In the genomic region with DNA sequence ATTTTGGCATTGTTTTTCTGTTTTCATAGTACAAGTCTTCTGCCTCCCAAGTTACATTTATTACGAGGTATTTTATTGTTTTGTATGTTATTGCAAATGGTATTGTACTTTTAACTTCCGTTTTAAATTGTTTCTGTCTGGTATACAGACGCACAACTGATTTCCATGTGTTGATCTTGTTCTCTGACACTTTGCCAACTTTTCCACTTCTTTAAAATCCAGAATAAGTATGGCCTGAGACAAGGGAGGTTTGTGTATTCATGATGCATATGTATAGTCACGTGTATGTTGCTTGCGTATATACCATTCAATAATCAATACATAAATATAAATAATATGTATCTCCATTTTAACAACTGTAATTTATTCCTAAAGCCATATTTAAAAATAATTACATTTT, we compare ENCODE assay signal across 9 cellular contexts. TPM values are rescaled to one million over a fixed set of nuclear protein-coding genes. Genes with fewer than 3 reads are reported as not detected.
DNase-seq lines count a peak whose midpoint lies in the region; ATAC-seq, FAIRE-seq and TF ChIP-seq lines count a peak whose summit lies in the region.
"Had no signal": no experiment of that assay in that cellular context is flagged by ENCODE, and none has a peak within 500 bp of the region (broad histone marks: within the 10 kb centered on the region; RNA-seq: fewer than 3 reads in every experiment).

No MANE protein-coding gene starts in this region.

- peaks cover 8 to 15% (median 9%) of the 10 kb centered on the region in 3 donors for H3K4me1 Mint-ChIP-seq in IgD-negative memory B cell

- in situ Hi-C loops in GM12878 (cut with MboI): no loop called here

- no peaks in the 10 kb centered on the region for H3K36me3 Mint-ChIP-seq in IgD-negative memory B cell

- WGBS in GM12878 (ENCODE audit: insufficient coverage, insufficient replicate concordance, low lambda C conversion rate, missing lambda C conversion rate): 68% methylated on average over 5 of the region's 5 CpGs

- BruUV-seq in A673 (replicated peaks; lab: Mats Ljungman, UMichigan): no TSS peak
- BruUV-seq in GM12878 (replicated peaks; lab: Mats Ljungman, UMichigan): no TSS peak

- POLR2A ChIA-PET in A673 (lab: Charles Lee; ENCODE audit: low non-redundant PET) (no interaction called here), GM12878 (lab: Charles Lee) (no interaction called here)

- CTCF ChIA-PET in A673 (lab: Charles Lee): no interaction called here
- CTCF ChIA-PET in GM12878 (lab: Yijun Ruan, JAX): no interaction called here

- H3K4me2 ChIP-seq in GM12878 (ENCODE audit: control insufficient read depth, insufficient read depth): no peak overlapping the region

- SMC1A ChIA-PET in GM12878 (lab: Charles Lee; ENCODE audit: uncharacterized antibody, unreplicated experiment): no interaction called here

- no peak for TF ChIP-seq RAD21 in GM12878 (IDR thresholded peaks at IDR 0.05; ENCODE audit: insufficient read depth, low read depth, low read length)

- H3K9me3 Mint-ChIP-seq in IgD-negative memory B cell: peaks cover 14 to 36% (median 16%) of the 10 kb centered on the region in 3 donors

- TF ChIP-seq POLR2A in GM12878 (IDR thresholded peaks at IDR 0.05; ENCODE audit: low read depth, low read length): no peak

- TF ChIP-seq CTCF in A673 (conservative IDR thresholded peaks at IDR 0.05; ENCODE audit: low read depth, low read length): no peak
- TF ChIP-seq CTCF in GM12878 (IDR thresholded peaks at IDR 0.05 in 2 of 3, conservative IDR thresholded peaks at IDR 0.05 in 1 of 3; ENCODE audit: control insufficient read depth in 2 of 3, extremely low read depth in 1 of 3, insufficient read depth in 1 of 3, low read depth in 3 of 3, low read length in 3 of 3): no peak

- DNase-seq in A673 (ENCODE audit: low spot score): no peak
- DNase-seq in GM12878 (ENCODE audit: low read depth, low spot score): no peak
- DNase-seq in medulla oblongata (ENCODE audit: extremely low spot score): peak; percentile 25
- DNase-seq in stimulated activated CD4-positive, alpha-beta T cell treated with anti-CD3 and anti-CD28 coated beads, Interleukin-4, amount 100 ng/mL, for 4 hours: no peak
- DNase-seq in EL: no peak

- RAD21 ChIA-PET in GM12878 (lab: Charles Lee; ENCODE audit: unreplicated experiment): no interaction called here

- H3K9me3 ChIP-seq in A673 (ENCODE audit: low read depth, low read length, poor library complexity, severe bottlenecking) (peaks cover 7% of the 10 kb centered on the region), GM12878 (replicated peaks; ENCODE audit: control insufficient read depth, insufficient read depth, low read length) (no peaks in the 10 kb centered on the region; the same call in 1 of the 3 replicates)

- H3K36me3 ChIP-seq in A673 (ENCODE audit: insufficient read depth, low read length, poor library complexity, severe bottlenecking) (no peaks in the 10 kb centered on the region), GM12878 (ENCODE audit: control insufficient read depth in 2 of 2, insufficient read depth in 2 of 2, low read length in 1 of 2) (no peaks in the 10 kb centered on the region)

- peak overlapping the region; percentile 76 for H2AFZ ChIP-seq in GM12878 (ENCODE audit: control insufficient read depth, low read depth, low read length)

- no peak overlapping the region for H3K9ac ChIP-seq in GM12878 (ENCODE audit: control insufficient read depth, insufficient read depth, low read length)

- H3K27me3 Mint-ChIP-seq in IgD-negative memory B cell: no peaks in the 10 kb centered on the region

- no peaks in the 10 kb centered on the region for H3K79me2 ChIP-seq in GM12878 (ENCODE audit: control insufficient read depth, insufficient read depth, low read length)

- H3K27ac ChIP-seq in A673 (ENCODE audit: low read depth, low read length, poor library complexity, severe bottlenecking): no peak overlapping the region
- no peak overlapping the region for H3K27ac ChIP-seq in GM12878 (ENCODE audit: control insufficient read depth, insufficient read depth)

- H3K4me3 Mint-ChIP-seq in IgD-negative memory B cell: peak overlapping the region in 1 of 4 donors; percentile 43

- H3K27me3 ChIP-seq in A673 (replicated peaks; ENCODE audit: insufficient read depth, low read depth, low read length, poor library complexity): no peaks in the 10 kb centered on the region
- H3K27me3 ChIP-seq in GM12878 (replicated peaks in 1 of 2; ENCODE audit: control insufficient read depth in 2 of 2, insufficient read depth in 2 of 2, low read length in 1 of 2): no peaks in the 10 kb centered on the region

- no peak for TF ChIP-seq EP300 in GM12878 (IDR thresholded peaks at IDR 0.05; ENCODE audit: borderline replicate concordance in 1 of 2, control insufficient read depth in 1 of 2, low read depth in 2 of 2, low read length in 2 of 2)

- H4K20me1 ChIP-seq in GM12878 (ENCODE audit: control insufficient read depth, insufficient read depth): no peaks in the 10 kb centered on the region

- H3K4me1 ChIP-seq in A673 (ENCODE audit: insufficient read depth, low read length, poor library complexity, severe bottlenecking): no peaks in the 10 kb centered on the region
- H3K4me1 ChIP-seq in GM12878 (ENCODE audit: control insufficient read depth, insufficient read depth, low read length): no peaks in the 10 kb centered on the region

- peak overlapping the region; percentile 27 for H3K4me3 ChIP-seq in A673 (ENCODE audit: low read depth, low read length, poor library complexity, severe bottlenecking)
- no peak overlapping the region for H3K4me3 ChIP-seq in GM12878

- FAIRE-seq in GM12878 (lab: Jason Lieb, UNC): no peak

- ATAC-seq in GM12878 (no peak), GM21423 (IDR thresholded peaks at IDR 0.05; ENCODE audit: unreplicated experiment) (no peak), GM19467 (IDR thresholded peaks at IDR 0.05; ENCODE audit: unreplicated experiment) (no peak)

- H3K27ac Mint-ChIP-seq in IgD-negative memory B cell: peak overlapping the region; percentile 23 to 95 (median 46)

- intact Hi-C loops in A673 (cut with micrococcal nuclease; ENCODE audit: unreplicated experiment): no loop called here
- intact Hi-C loops in GM12878 (cut with micrococcal nuclease; ENCODE audit: unreplicated experiment): no loop called here

TF ChIP-seq in GM12878, 131 proteins besides CTCF, POLR2A, EP300 and RAD21 (continues in another document):
- TF ChIP-seq ZNF24 (IDR thresholded peaks at IDR 0.05) (no peak), RCOR1 (conservative IDR thresholded peaks at IDR 0.05; ENCODE audit: low read depth, low read length) (no peak), BRCA1 (IDR thresholded peaks at IDR 0.05; ENCODE audit: low read depth, low read length) (no peak)
- TF ChIP-seq, protein P1, sequence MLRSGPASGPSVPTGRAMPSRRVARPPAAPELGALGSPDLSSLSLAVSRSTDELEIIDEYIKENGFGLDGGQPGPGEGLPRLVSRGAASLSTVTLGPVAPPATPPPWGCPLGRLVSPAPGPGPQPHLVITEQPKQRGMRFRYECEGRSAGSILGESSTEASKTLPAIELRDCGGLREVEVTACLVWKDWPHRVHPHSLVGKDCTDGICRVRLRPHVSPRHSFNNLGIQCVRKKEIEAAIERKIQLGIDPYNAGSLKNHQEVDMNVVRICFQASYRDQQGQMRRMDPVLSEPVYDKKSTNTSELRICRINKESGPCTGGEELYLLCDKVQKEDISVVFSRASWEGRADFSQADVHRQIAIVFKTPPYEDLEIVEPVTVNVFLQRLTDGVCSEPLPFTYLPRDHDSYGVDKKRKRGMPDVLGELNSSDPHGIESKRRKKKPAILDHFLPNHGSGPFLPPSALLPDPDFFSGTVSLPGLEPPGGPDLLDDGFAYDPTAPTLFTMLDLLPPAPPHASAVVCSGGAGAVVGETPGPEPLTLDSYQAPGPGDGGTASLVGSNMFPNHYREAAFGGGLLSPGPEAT (IDR thresholded peaks at IDR 0.05; ENCODE audit: low read depth): no peak

RNA-seq across cellular contexts. Expression of a gene that starts 41.2 kb away (rescaled TPM):
- total RNA-seq in A673 (2021) (0.13 and 0.66 TPM in 2 replicates), GM12878 (2014; rRNA removed) (not detected in 2 replicates), GM12878 (2014; rRNA removed; fragmentation: Illumina TruSeq; extraction: Trizol) (not detected in 2 replicates), GM12878 (2021) (0.05 and 0.10 TPM in 2 replicates)
- polyA plus RNA-seq in IgD-negative memory B cell (0.08 TPM), GM12878 (2011; rRNA removed) (0.07 TPM in 1 of 2 replicates, not detected in the other), GM12878 (2014; fragmentation: Illumina TruSeq; extraction: Trizol) (not detected in 2 replicates), GM12878 (2014; fragmentation: Nextera tagmentation; extraction: Ambion mirVana) (not detected), GM12878 (2014; rRNA removed) (not detected in 2 replicates), GM12878 (2016; fragmentation: Nextera tagmentation; extraction: Ambion mirVana) (not detected)
- 0.06 TPM in 1 of 2 replicates, not detected in the other for total RNA-seq in GM12878 (2013; cell fraction: nucleolus; rRNA removed)
- not detected for polyA plus RNA-seq in GM12878 (2011; ENCODE audit: low read depth)
- not detected in 2 replicates for polyA plus RNA-seq in GM12878 (2011; cell fraction: cytosol; rRNA removed)
- not detected in 2 replicates for polyA plus RNA-seq in GM12878 (2011; cell fraction: nucleus; rRNA removed)
- polyA plus RNA-seq in GM12878 (2012): 0.05 and 0.29 TPM in 2 replicates
- polyA minus RNA-seq in GM12878 (2011; rRNA and poly(A)+ RNA removed): not detected in 2 replicates
- polyA minus RNA-seq in GM12878 (2011; cell fraction: cytosol; rRNA and poly(A)+ RNA removed): not detected in 2 replicates
- 0.36 TPM in 1 of 2 replicates, not detected in the other for polyA minus RNA-seq in GM12878 (2011; cell fraction: nucleus; rRNA and poly(A)+ RNA removed)
- total RNA-seq: Calu3 had no signal
